ENCODE assay signal across 9 cellular contexts in genomic region chr4:104967034-104967401, GRCh38.
DNase-seq lines count a peak whose midpoint lies in the region; ATAC-seq, FAIRE-seq and TF ChIP-seq lines count a peak whose summit lies in the region.
"Had no signal": no experiment of that assay in that cellular context is flagged by ENCODE, and none has a peak within 500 bp of the region (broad histone marks: within the 10 kb centered on the region; RNA-seq: fewer than 3 reads in every experiment).

No MANE protein-coding gene starts in this region.

- no peaks in the 10 kb centered on the region for H3K36me3 Mint-ChIP-seq in activated CD8-positive, alpha-beta T cell treated with anti-CD3 and anti-CD28 coated beads for 36 hours (ENCODE audit: low read depth)

- no peak for DNase-seq in Right ventricle myocardium superior
- no peak for DNase-seq in right cardiac atrium
- DNase-seq in activated CD8-positive, alpha-beta T cell treated with anti-CD3 and anti-CD28 coated beads for 36 hours, result peak; percentile 39
- peak; percentile 56 for DNase-seq in small intestine
- DNase-seq in cortex of kidney (lab: John Stamatoyannopoulos, UW), result no peak
- no peak for DNase-seq in heart left ventricle
- DNase-seq in caudate nucleus (lab: John Stamatoyannopoulos, UW), result no peak
- DNase-seq: DND-41 had no signal

- H3K4me3 ChIP-seq in right cardiac atrium (ENCODE audit: low read length), result no peak overlapping the region
- no peak overlapping the region for H3K4me3 ChIP-seq in small intestine (ENCODE audit: low read depth in 1 of 2, low read length in 2 of 2)
- no peak overlapping the region for H3K4me3 ChIP-seq in heart left ventricle

- no peaks in the 10 kb centered on the region for H3K4me1 ChIP-seq in right cardiac atrium (ENCODE audit: control insufficient read depth, insufficient read depth, low read length)
- no peaks in the 10 kb centered on the region for H3K4me1 ChIP-seq in small intestine (ENCODE audit: control insufficient read depth in 2 of 2, insufficient read depth in 1 of 2, low read depth in 1 of 2, low read length in 1 of 2)
- H3K4me1 ChIP-seq in heart left ventricle, result peaks cover 0 to 11% (median 0%) of the 10 kb centered on the region in 12 donors

- CTCF ChIA-PET in activated CD8-positive, alpha-beta T cell treated with anti-CD3 and anti-CD28 coated beads for 36 hours (lab: Charles Lee), result interaction anchor here (1.1 to 2.5 kb wide), 3 partner anchors 55 to 506 kb away, joined by 3 to 12 read pairs (median 3); partner anchors contain the start of gene PPA2

- H3K27ac Mint-ChIP-seq in activated CD8-positive, alpha-beta T cell treated with anti-CD3 and anti-CD28 coated beads for 36 hours, result peak overlapping the region; percentile 90

- H3K9me3 ChIP-seq in right cardiac atrium (ENCODE audit: control insufficient read depth, low read length) (no peaks in the 10 kb centered on the region), small intestine (ENCODE audit: control insufficient read depth, low read depth) (no peaks in the 10 kb centered on the region), heart left ventricle (no peaks in the 10 kb centered on the region)

- POLR2A ChIA-PET in activated CD8-positive, alpha-beta T cell treated with anti-CD3 and anti-CD28 coated beads for 36 hours (lab: Charles Lee), result interaction anchor here (0.6 kb wide), 1 partner anchor 230 kb away, joined by 3 read pairs; no protein-coding TSS in a partner anchor

- H3K27ac ChIP-seq in right cardiac atrium (ENCODE audit: low read length) (no peak overlapping the region), small intestine (ENCODE audit: low read depth in 1 of 2, low read length in 1 of 2) (peak overlapping the region in 1 of 2 donors; percentile 80), heart left ventricle (peak overlapping the region in 1 of 12 donors; percentile 66), caudate nucleus (ENCODE audit: low read depth, low read length) (no peak overlapping the region)

- no peak for FAIRE-seq in small intestine (lab: Jason Lieb, UNC)

- intact Hi-C loops in Right ventricle myocardium superior (cut with DNase I) (no loop called here), right cardiac atrium (cut with DNase I) (no loop called here), heart left ventricle (cut with DNase I) (no loop called here)
- intact Hi-C loops in activated CD8-positive, alpha-beta T cell treated with anti-CD3 and anti-CD28 coated beads for 36 hours (cut with micrococcal nuclease), result loop anchor here (2.0 to 5.0 kb wide), 2 partner anchors 35 to 94 kb away; no protein-coding TSS in a partner anchor

- H3K4me1 Mint-ChIP-seq in activated CD8-positive, alpha-beta T cell treated with anti-CD3 and anti-CD28 coated beads for 36 hours (ENCODE audit: low read depth), result peaks cover 22% of the 10 kb centered on the region

- WGBS in right cardiac atrium, result 58% methylated on average over 3 of the region's 3 CpGs
- 8 to 16% (median 8%) methylated on average over 3 of the region's 3 CpGs for WGBS in small intestine, 3 donors
- 57 to 73% (median 61%) methylated on average over 3 of the region's 3 CpGs for WGBS in heart left ventricle, 4 donors

- H3K27me3 ChIP-seq in right cardiac atrium (ENCODE audit: control insufficient read depth, insufficient read depth), result no peaks in the 10 kb centered on the region
- H3K27me3 ChIP-seq in small intestine (ENCODE audit: control insufficient read depth in 2 of 2, insufficient read depth in 2 of 2, low read length in 2 of 2), result no peaks in the 10 kb centered on the region
- H3K27me3 ChIP-seq in heart left ventricle, result no peaks in the 10 kb centered on the region

- peak overlapping the region; percentile 49 for H3K4me3 Mint-ChIP-seq in activated CD8-positive, alpha-beta T cell treated with anti-CD3 and anti-CD28 coated beads for 36 hours

- ATAC-seq in Right ventricle myocardium superior (ENCODE audit: poor library complexity) (peak; percentile 41), right cardiac atrium (no peak), HG03354 (IDR thresholded peaks at IDR 0.05; ENCODE audit: poor library complexity, severe bottlenecking, unreplicated experiment) (peak; percentile 26), heart left ventricle (no peak)
- ATAC-seq in activated CD8-positive, alpha-beta T cell treated with anti-CD3 and anti-CD28 coated beads for 36 hours, result peak; percentile 50

- no peaks in the 10 kb centered on the region for H3K9me3 Mint-ChIP-seq in activated CD8-positive, alpha-beta T cell treated with anti-CD3 and anti-CD28 coated beads for 36 hours

- TF ChIP-seq POLR2A in heart left ventricle (IDR thresholded peaks at IDR 0.05), result no peak

- H3K27me3 Mint-ChIP-seq in activated CD8-positive, alpha-beta T cell treated with anti-CD3 and anti-CD28 coated beads for 36 hours, result no peaks in the 10 kb centered on the region

- no peak for TF ChIP-seq CTCF in activated CD8-positive, alpha-beta T cell treated with anti-CD3 and anti-CD28 coated beads for 36 hours (IDR thresholded peaks at IDR 0.05)
- TF ChIP-seq CTCF in heart left ventricle (IDR thresholded peaks at IDR 0.05), result no peak

- H3K36me3 ChIP-seq in small intestine (ENCODE audit: control insufficient read depth in 2 of 2, insufficient read depth in 2 of 2, low read length in 2 of 2) (no peaks in the 10 kb centered on the region), heart left ventricle (no peaks in the 10 kb centered on the region)

Comparison
In these comparisons a context has a peak if more than half of its experiments do, and no peak if none do; other contexts are left out.
1. ATAC-seq: peak in Right ventricle myocardium superior (single experiment), HG03354 (single experiment) and activated CD8-positive, alpha-beta T cell treated with anti-CD3 and anti-CD28 coated beads for 36 hours (single experiment); none in right cardiac atrium (0 of 2) and heart left ventricle (0 of 4).
2. DNase-seq: peak in activated CD8-positive, alpha-beta T cell treated with anti-CD3 and anti-CD28 coated beads for 36 hours (single experiment) and small intestine (single experiment); none in Right ventricle myocardium superior (single experiment), right cardiac atrium (0 of 3), cortex of kidney (single experiment), heart left ventricle (0 of 5) and caudate nucleus (0 of 61).